Comparison of ENCODE assay signal across 23 cellular contexts in genomic region chr4:48021086-48021485, GRCh38. TPM values are rescaled to one million over a fixed set of nuclear protein-coding genes. Genes with fewer than 3 reads are reported as not detected.
"Had no signal": no experiment of that assay in that cellular context is flagged by ENCODE, and none has a peak within 500 bp of the region (broad histone marks: within the 10 kb centered on the region; RNA-seq: fewer than 3 reads in every experiment).

No MANE protein-coding gene starts in this region.

- H3K36me3 ChIP-seq: heart right ventricle, right lobe of liver, spleen, suprapubic skin, thyroid gland, upper lobe of left lung, uterus had no signal

- H3K9me3 Mint-ChIP-seq: nephron progenitor cell; stimulated activated naive B cell treated with anti-CD40 and anti-IgM and Interleukin-4, amounts not matched to agents 10 μg/mL and 1 μg/mL and 100 μg/mL, for 72 hours had no signal

- ATAC-seq: esophagus mucosa; heart right ventricle; naive thymus-derived CD4-positive, alpha-beta T cell; psoas muscle; right lobe of liver; stimulated activated naive B cell treated with anti-CD40 and anti-IgM and Interleukin-4, amounts not matched to agents 10 μg/mL and 1 μg/mL and 100 μg/mL, for 72 hours had no signal

- H3K9me3 ChIP-seq: heart right ventricle, psoas muscle, right lobe of liver, spleen, suprapubic skin, thyroid gland, upper lobe of left lung, uterus had no signal

- DNase-seq: effector memory CD4-positive, alpha-beta T cell; heart right ventricle; hypothalamus; kidney glomerular epithelial cell; mammary epithelial cell; naive thymus-derived CD4-positive, alpha-beta T cell; nephron progenitor cell; psoas muscle; retina; right lobe of liver; spleen; stimulated activated CD4-positive, alpha-beta T cell treated with anti-CD3 and anti-CD28 coated beads, Interleukin-15, amount 100 ng/mL, for 24 hours; stimulated activated CD4-positive, alpha-beta T cell treated with anti-CD3 and anti-CD28 coated beads, Interleukin-1b, Interleukin-23, amount 100 ng/mL, for 48 hours; stimulated activated CD4-positive, alpha-beta T cell treated with anti-CD3 and anti-CD28 coated beads, Interleukin-4, amount 100 ng/mL, for 24 hours; stimulated activated naive B cell treated with anti-CD40 and anti-IgM and Interleukin-4, amounts not matched to agents 10 μg/mL and 1 μg/mL and 100 μg/mL, for 72 hours; thyroid gland; upper lobe of left lung; uterus had no signal

- H3K4me1 ChIP-seq: right lobe of liver had no signal

- H3K4me3 Mint-ChIP-seq: naive thymus-derived CD4-positive, alpha-beta T cell; nephron progenitor cell; stimulated activated naive B cell treated with anti-CD40 and anti-IgM and Interleukin-4, amounts not matched to agents 10 μg/mL and 1 μg/mL and 100 μg/mL, for 72 hours had no signal

- H3K27ac ChIP-seq: heart right ventricle, psoas muscle, right lobe of liver, spleen, suprapubic skin, thyroid gland, upper lobe of left lung, uterus had no signal

- H3K4me3 ChIP-seq: heart right ventricle, psoas muscle, right lobe of liver, spleen, suprapubic skin, thyroid gland, upper lobe of left lung, uterus had no signal

- H3K27ac Mint-ChIP-seq: naive thymus-derived CD4-positive, alpha-beta T cell; nephron progenitor cell; stimulated activated naive B cell treated with anti-CD40 and anti-IgM and Interleukin-4, amounts not matched to agents 10 μg/mL and 1 μg/mL and 100 μg/mL, for 72 hours had no signal

- H3K36me3 Mint-ChIP-seq: stimulated activated naive B cell treated with anti-CD40 and anti-IgM and Interleukin-4, amounts not matched to agents 10 μg/mL and 1 μg/mL and 100 μg/mL, for 72 hours had no signal

- H3K27me3 ChIP-seq: right lobe of liver, suprapubic skin, thyroid gland, uterus had no signal

RNA-seq across cellular contexts. Expression of gene CNGA1, which starts 4.6 kb away (rescaled TPM):
- total RNA-seq: fibroblast of lung; glomerular endothelial cell; mononuclear cell; naive thymus-derived CD4-positive, alpha-beta T cell had no signal
- polyA plus RNA-seq: fibroblast of lung had no signal
